Comparison of ENCODE assay signal across 9 cellular contexts in genomic region chr9:93143830-93144530, GRCh38. TPM values are rescaled to one million over a fixed set of nuclear protein-coding genes. Genes with fewer than 3 reads are reported as not detected.
DNase-seq lines count a peak whose midpoint lies in the region; ATAC-seq and TF ChIP-seq lines count a peak whose summit lies in the region.
"Had no signal": no experiment of that assay in that cellular context is flagged by ENCODE, and none has a peak within 500 bp of the region (broad histone marks: within the 10 kb centered on the region; RNA-seq: fewer than 3 reads in every experiment).

No MANE protein-coding gene starts in this region.

- H3K4me3 ChIP-seq in esophagus muscularis mucosa (no peak overlapping the region), spleen (no peak overlapping the region)

- no peak for ATAC-seq in GM18519 (IDR thresholded peaks at IDR 0.05; ENCODE audit: low FRiP score, unreplicated experiment)

- H3K36me3 ChIP-seq in esophagus muscularis mucosa: no peaks in the 10 kb centered on the region
- no peaks in the 10 kb centered on the region for H3K36me3 ChIP-seq in spleen

- 55% methylated on average over 13 of the region's 15 CpGs for WGBS in esophagus muscularis mucosa
- WGBS in spleen, 5 donors: 18 to 25% (median 23%) methylated on average over 11 to 15 of the region's 15 CpGs

- H3K27me3 ChIP-seq in esophagus muscularis mucosa (no peaks in the 10 kb centered on the region), spleen (replicated peaks in 1 of 7) (no peaks in the 10 kb centered on the region)

- peak overlapping the region in 3 of 4 donors; percentile 23 to 68 (median 65) for H3K27ac ChIP-seq in esophagus muscularis mucosa (replicated peaks in 1 of 4)
- peak overlapping the region in 6 of 8 donors; percentile 2 to 73 (median 42) for H3K27ac ChIP-seq in spleen

- TF ChIP-seq POLR2A in esophagus muscularis mucosa (IDR thresholded peaks at IDR 0.05; ENCODE audit: low read depth): no peak
- TF ChIP-seq POLR2A in spleen (IDR thresholded peaks at IDR 0.05): no peak

- no peak for TF ChIP-seq EP300 in esophagus muscularis mucosa (IDR thresholded peaks at IDR 0.05)

- H3K4me1 ChIP-seq in esophagus muscularis mucosa (peaks cover 10 to 21% (median 11%) of the 10 kb centered on the region in 4 donors), spleen (peaks cover 9 to 28% (median 19%) of the 10 kb centered on the region in 6 donors)

- H3K9me3 ChIP-seq in esophagus muscularis mucosa (no peaks in the 10 kb centered on the region), spleen (peaks cover 0 to 6% (median 0%) of the 10 kb centered on the region in 8 donors)

- TF ChIP-seq CTCF in esophagus muscularis mucosa (IDR thresholded peaks at IDR 0.05): no peak
- TF ChIP-seq CTCF in spleen (IDR thresholded peaks at IDR 0.05 in 8 of 11, conservative IDR thresholded peaks at IDR 0.05 in 3 of 11): no peak
- TF ChIP-seq CTCF in GM20000 (IDR thresholded peaks at IDR 0.05; ENCODE audit: extremely low read depth, missing control alignments): no peak

- DNase-seq in NCI-H2107 (lab: John Stamatoyannopoulos, UW) (peak; percentile 24), esophagus muscularis mucosa (ENCODE audit: extremely low spot score) (no peak), spleen (peak; percentile 83), MV-4-11 (lab: John Stamatoyannopoulos, UW) (no peak), GM20000 (ENCODE audit: low spot score) (no peak)
- peak; percentile 44 for DNase-seq in activated CD8-positive, alpha-beta memory T cell treated with anti-CD3 and anti-CD28 coated beads, Interleukin-2, amount 50 U/mL, for 4 hours

- intact Hi-C loops in esophagus muscularis mucosa (cut with DNase I): no loop called here
- intact Hi-C loops in spleen (cut with DNase I; ENCODE audit: low total_unique reads): no loop called here

RNA-seq across cellular contexts. Expression of gene NINJ1, which starts 9.9 kb away (rescaled TPM):
- 10 to 100 TPM; 69.3 to 90.6 (median 72.7) TPM for total RNA-seq in esophagus muscularis mucosa
- 100 to 1,000 TPM in 6 of 7 donors, 10 to 100 TPM in 1; 75.0 to 142 (median 113) TPM for total RNA-seq in spleen
- polyA plus RNA-seq in spleen: 10 to 100 TPM; 26.5 to 68.9 (median 50.4) TPM

RNA-seq across cellular contexts. Expression of gene WNK2, which starts 40.0 kb away (rescaled TPM):
- 10 to 100 TPM; 18.6 to 89.9 (median 40.8) TPM for total RNA-seq in esophagus muscularis mucosa
- 10 to 100 TPM in 3 of 7 donors, 1 to 10 TPM in 4; 4.7 to 20.0 (median 9.1) TPM for total RNA-seq in spleen
- polyA plus RNA-seq in spleen: 1 to 10 TPM; 1.8 to 5.9 (median 1.9) TPM
- total RNA-seq: fibroblast of villous mesenchyme, subcutaneous adipose tissue had no signal

RNA-seq across cellular contexts. Expression of gene CARD19, which starts 48.0 kb away (rescaled TPM):
- total RNA-seq in esophagus muscularis mucosa (10 to 100 TPM; 54.0 to 83.6 (median 78.1) TPM), spleen (10 to 100 TPM; 32.8 to 78.8 (median 44.6) TPM)
- polyA plus RNA-seq in spleen: 10 to 100 TPM; 21.7 to 38.9 (median 23.0) TPM

Comparison
In these comparisons a context has a peak if more than half of its experiments do, and no peak if none do; other contexts are left out.
1. DNase-seq: peak in NCI-H2107 (single experiment), activated CD8-positive, alpha-beta memory T cell treated with anti-CD3 and anti-CD28 coated beads, Interleukin-2, amount 50 U/mL, for 4 hours (single experiment) and spleen (single experiment); none in esophagus muscularis mucosa (single experiment), MV-4-11 (single experiment) and GM20000 (single experiment).